11 cellular contexts compared by ENCODE assay signal in genomic region chr15:41483115-41483514, GRCh38. TPM values are rescaled to one million over a fixed set of nuclear protein-coding genes. Genes with fewer than 3 reads are reported as not detected.
DNase-seq lines count a peak whose midpoint lies in the region; ATAC-seq, FAIRE-seq and TF ChIP-seq lines count a peak whose summit lies in the region.
"Had no signal": no experiment of that assay in that cellular context is flagged by ENCODE, and none has a peak within 500 bp of the region (broad histone marks: within the 10 kb centered on the region; RNA-seq: fewer than 3 reads in every experiment).

No MANE protein-coding gene starts in this region.

- POLR2A ChIA-PET in GM10248 (lab: Yijun Ruan, JAX), result no interaction called here

- peaks cover 9% of the 10 kb centered on the region for H3K36me3 ChIP-seq in bronchial epithelial cell (ENCODE audit: control insufficient read depth, insufficient read depth, low read length)
- peaks cover 30% of the 10 kb centered on the region for H3K36me3 ChIP-seq in GM23248 (ENCODE audit: low read depth)
- H3K36me3 ChIP-seq in testis (ENCODE audit: low read depth, missing control alignments), result no peaks in the 10 kb centered on the region

- H3F3A ChIP-seq in GM23248 (ENCODE audit: insufficient read depth), result no peaks in the 10 kb centered on the region

- H4K20me1 ChIP-seq in GM23248 (ENCODE audit: insufficient read depth), result no peaks in the 10 kb centered on the region

- no peak overlapping the region for H3K4me3 ChIP-seq in bronchial epithelial cell (ENCODE audit: low read depth, low read length)
- no peak overlapping the region for H3K4me3 ChIP-seq in GM23248
- H3K4me3 ChIP-seq in testis, result no peak overlapping the region
- H3K4me3 ChIP-seq: body of pancreas had no signal

- peak; percentile 70 for ATAC-seq in HG03175 (IDR thresholded peaks at IDR 0.05; ENCODE audit: unreplicated experiment)
- ATAC-seq: body of pancreas, HCT116 had no signal

- TF ChIP-seq POLR2A in testis (IDR thresholded peaks at IDR 0.05), result no peak

- H3K27me3 ChIP-seq in bronchial epithelial cell (ENCODE audit: control insufficient read depth, insufficient read depth, low read length) (no peaks in the 10 kb centered on the region), GM23248 (replicated peaks; ENCODE audit: insufficient read depth) (no peaks in the 10 kb centered on the region), testis (no peaks in the 10 kb centered on the region)
- H3K27me3 ChIP-seq: body of pancreas had no signal

- TF ChIP-seq CTCF in GM10248 (IDR thresholded peaks at IDR 0.05; ENCODE audit: control extremely low read depth, extremely low read depth, low read depth, missing control alignments) (no peak), bronchial epithelial cell (IDR thresholded peaks at IDR 0.05; ENCODE audit: insufficient read depth, low read length, severe bottlenecking) (no peak), testis (IDR thresholded peaks at IDR 0.05) (no peak)

- H3K27ac ChIP-seq in GM23248, result no peak overlapping the region
- no peak overlapping the region for H3K27ac ChIP-seq in testis
- H3K27ac ChIP-seq: body of pancreas had no signal

- no peaks in the 10 kb centered on the region for H3K9me3 ChIP-seq in GM23248 (ENCODE audit: low read depth)
- no peaks in the 10 kb centered on the region for H3K9me3 ChIP-seq in testis
- H3K9me3 ChIP-seq: body of pancreas had no signal

- no peak overlapping the region for H2AFZ ChIP-seq in GM23248

- no peaks in the 10 kb centered on the region for H3K9me2 ChIP-seq in GM23248 (ENCODE audit: insufficient read depth)

- no peak overlapping the region for H3K4me2 ChIP-seq in GM23248 (ENCODE audit: unreplicated experiment)

- no peak overlapping the region for H3K9ac ChIP-seq in GM23248

- no peaks in the 10 kb centered on the region for H3K79me2 ChIP-seq in GM23248 (ENCODE audit: insufficient read depth)

- intact Hi-C loops in testis (cut with DNase I; ENCODE audit: low total_unique reads), result no loop called here

- in situ Hi-C loops in GM23248 (cut with MboI), result no loop called here

- CTCF ChIA-PET in GM10248 (lab: Yijun Ruan, JAX), result interaction anchor here (4.1 kb wide), 1 partner anchor 18 kb away, joined by 33 read pairs; no protein-coding TSS in a partner anchor

- FAIRE-seq in bronchial epithelial cell (lab: Jason Lieb, UNC), result peak; percentile 76

- H3K4me1 ChIP-seq in GM23248 (ENCODE audit: insufficient read depth) (no peaks in the 10 kb centered on the region), testis (no peaks in the 10 kb centered on the region)

- peak; percentile 83 for DNase-seq in GM10248 (ENCODE audit: extremely low spot score)
- peak; percentile 95 for DNase-seq in GM19240 (ENCODE audit: insufficient read length, low spot score)
- no peak for DNase-seq in bronchial epithelial cell (ENCODE audit: low read depth)
- no peak for DNase-seq in GM23248
- DNase-seq in DMS153 (lab: John Stamatoyannopoulos, UW), result no peak
- DNase-seq in testis, result no peak
- no peak for DNase-seq in NCI-H1105 treated with DMSO at 0.1 percent for 48 hours (lab: John Stamatoyannopoulos, UW)
- DNase-seq: body of pancreas, NCI-H1436 had no signal

RNA-seq across cellular contexts. Expression of gene ITPKA, which starts 10.6 kb away (rescaled TPM):
- total RNA-seq in bronchial epithelial cell, result 0.79 and 3.1 TPM in 2 replicates
- 0.43 and 7.7 TPM in 2 replicates for total RNA-seq in GM23248 (2014; rRNA removed; shearing (Covaris generic))
- 0.14 TPM in 1 of 2 replicates, not detected in the other for polyA plus RNA-seq in GM23248 (2016; fragmentation: Nextera tagmentation; extraction: Ambion mirVana)
- 10 to 100 TPM; 16.7 to 21.3 TPM for total RNA-seq in testis
- polyA plus RNA-seq in testis (ENCODE audit: insufficient read depth, low read depth, low replicate concordance), result 12.1 TPM

RNA-seq across cellular contexts. Expression of gene LTK, which starts 30.5 kb away (rescaled TPM):
- total RNA-seq in bronchial epithelial cell (0.13 TPM in 1 of 2 replicates, not detected in the other), testis (1 to 10 TPM; 3.7 to 4.2 TPM)
- total RNA-seq in GM23248 (2014; rRNA removed; shearing (Covaris generic)), result not detected in 2 replicates
- polyA plus RNA-seq in GM23248 (2016; fragmentation: Nextera tagmentation; extraction: Ambion mirVana) (not detected in 2 replicates), testis (ENCODE audit: insufficient read depth, low read depth, low replicate concordance) (2.9 TPM)
- total RNA-seq: body of pancreas had no signal

Comparison
In these comparisons a context has a peak if more than half of its experiments do, and no peak if none do; other contexts are left out.
1. DNase-seq: peak in GM10248 (single experiment) and GM19240 (single experiment); none in bronchial epithelial cell (single experiment), GM23248 (single experiment), DMS153 (single experiment), testis (single experiment) and NCI-H1105 treated with DMSO at 0.1 percent for 48 hours (single experiment).